ENCODE assay signal across 21 cellular contexts in the genomic region with DNA sequence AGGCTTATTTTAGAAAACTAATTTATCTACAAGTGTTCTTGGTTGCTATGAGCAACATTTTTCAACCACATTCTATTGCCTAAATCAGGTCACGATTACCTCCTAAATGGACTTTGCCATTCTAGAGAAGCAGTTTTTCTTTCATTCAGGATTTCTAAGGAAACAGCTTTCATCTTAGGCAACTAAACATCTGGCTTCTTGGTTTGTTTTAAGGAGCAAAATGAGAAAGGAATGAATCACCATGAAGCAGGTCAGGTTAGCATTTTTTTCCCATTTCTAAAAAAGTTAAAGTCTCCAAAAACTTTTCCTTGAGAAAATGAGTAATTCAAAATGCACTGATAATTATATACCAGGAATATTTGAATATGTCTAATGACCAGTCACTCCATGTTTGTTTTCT.
DNase-seq lines count a peak whose midpoint lies in the region; ATAC-seq and TF ChIP-seq lines count a peak whose summit lies in the region.
"Had no signal": no experiment of that assay in that cellular context is flagged by ENCODE, and none has a peak within 500 bp of the region (broad histone marks: within the 10 kb centered on the region; RNA-seq: fewer than 3 reads in every experiment).

No MANE protein-coding gene starts in this region.

- no peaks in the 10 kb centered on the region for H3K36me3 Mint-ChIP-seq in osteocyte (ENCODE audit: unreplicated experiment)
- H3K36me3 Mint-ChIP-seq: activated naive CD8-positive, alpha-beta T cell treated with anti-CD3 and anti-CD28 coated beads, Interleukin-2, amount 10 ng/mL, durations not matched to agents 7 days and 5 days; naive thymus-derived CD4-positive, alpha-beta T cell; WTC11 had no signal

- no peaks in the 10 kb centered on the region for H3K9me3 Mint-ChIP-seq in osteocyte (ENCODE audit: unreplicated experiment)
- H3K9me3 Mint-ChIP-seq: activated naive CD8-positive, alpha-beta T cell treated with anti-CD3 and anti-CD28 coated beads, Interleukin-2, amount 10 ng/mL, durations not matched to agents 7 days and 5 days; endodermal cell; naive thymus-derived CD4-positive, alpha-beta T cell; WTC11 had no signal

- DNase-seq in GM03348 (ENCODE audit: low spot score): peak; percentile 54
- DNase-seq in astrocyte of the cerebellum (ENCODE audit: low read depth): peak; percentile 40
- peak; percentile 62 for DNase-seq in fibroblast of pulmonary artery (ENCODE audit: low read depth)
- no peak for DNase-seq in osteocyte (ENCODE audit: extremely low spot score, unreplicated experiment)
- no peak for DNase-seq in activated naive CD4-positive, alpha-beta T cell (lab: John Stamatoyannopoulos, UW)
- DNase-seq: activated CD8-positive, alpha-beta memory T cell treated with anti-CD3 and anti-CD28 coated beads for 24 hours; activated naive CD8-positive, alpha-beta T cell treated with anti-CD3 and anti-CD28 coated beads, Interleukin-2, amount 10 ng/mL, durations not matched to agents 7 days and 5 days; endodermal cell; naive thymus-derived CD4-positive, alpha-beta T cell; NCI-H1436 treated with DMSO at 0.1 percent for 48 hours; NCI-H774; PC-3; SIG-M5; stimulated activated CD4-positive, alpha-beta T cell treated with anti-CD3 and anti-CD28 coated beads, Interleukin-4, amount 100 ng/mL, for 4 hours; T-helper 2 cell had no signal

- H3K4me3 Mint-ChIP-seq in osteocyte (ENCODE audit: unreplicated experiment): no peak overlapping the region
- H3K4me3 Mint-ChIP-seq: activated naive CD8-positive, alpha-beta T cell treated with anti-CD3 and anti-CD28 coated beads, Interleukin-2, amount 10 ng/mL, durations not matched to agents 7 days and 5 days; endodermal cell; naive thymus-derived CD4-positive, alpha-beta T cell; WTC11 had no signal

- in situ Hi-C loops in astrocyte of the cerebellum (cut with HindIII; ENCODE audit: low sequenced_read_pairs): no loop called here

- no peaks in the 10 kb centered on the region for H3K27me3 Mint-ChIP-seq in osteocyte (ENCODE audit: unreplicated experiment)

- peak overlapping the region; percentile 59 for H3K27ac Mint-ChIP-seq in osteocyte (ENCODE audit: unreplicated experiment)
- H3K27ac Mint-ChIP-seq: activated naive CD8-positive, alpha-beta T cell treated with anti-CD3 and anti-CD28 coated beads, Interleukin-2, amount 10 ng/mL, durations not matched to agents 7 days and 5 days; endodermal cell; naive thymus-derived CD4-positive, alpha-beta T cell; WTC11 had no signal

- H3K4me3 ChIP-seq in astrocyte of the cerebellum (ENCODE audit: low read depth, low read length) (no peak overlapping the region), fibroblast of pulmonary artery (replicated peaks; ENCODE audit: low read depth, low read length) (no peak overlapping the region)
- H3K4me3 ChIP-seq: BLaER1, HAP-1 had no signal

- no peak for ATAC-seq in HG03039 (IDR thresholded peaks at IDR 0.05; ENCODE audit: unreplicated experiment)
- no peak for ATAC-seq in GM21423 (IDR thresholded peaks at IDR 0.05; ENCODE audit: unreplicated experiment)
- ATAC-seq in HG03439 (IDR thresholded peaks at IDR 0.05; ENCODE audit: unreplicated experiment): no peak
- ATAC-seq: naive thymus-derived CD4-positive, alpha-beta T cell; PC-3; WTC11 had no signal

- peaks cover 28% of the 10 kb centered on the region for H3K4me1 Mint-ChIP-seq in osteocyte (ENCODE audit: unreplicated experiment)
- H3K4me1 Mint-ChIP-seq: activated naive CD8-positive, alpha-beta T cell treated with anti-CD3 and anti-CD28 coated beads, Interleukin-2, amount 10 ng/mL, durations not matched to agents 7 days and 5 days; naive thymus-derived CD4-positive, alpha-beta T cell had no signal

- no peak for TF ChIP-seq CTCF in astrocyte of the cerebellum (IDR thresholded peaks at IDR 0.05; ENCODE audit: low read depth, low read length, missing control alignments)
- TF ChIP-seq CTCF in fibroblast of pulmonary artery (IDR thresholded peaks at IDR 0.05; ENCODE audit: low read length, missing control alignments): no peak
- TF ChIP-seq CTCF in osteocyte (IDR thresholded peaks at IDR 0.05): no peak

Comparison
In these comparisons a context has a peak if more than half of its experiments do, and no peak if none do; other contexts are left out.
1. DNase-seq: peak in GM03348 (single experiment), astrocyte of the cerebellum (single experiment) and fibroblast of pulmonary artery (single experiment); none in osteocyte (single experiment) and activated naive CD4-positive, alpha-beta T cell (0 of 4).